ENCODE assay signal across 1 cellular context in genomic region chr11:58505849-58506248, GRCh38.
TF ChIP-seq lines count a peak whose summit lies in the region.

No MANE protein-coding gene starts in this region.

TF ChIP-seq in IMR-90, 13 proteins besides CTCF, POLR2A, EP300 and RAD21:
- TF ChIP-seq BHLHE40 (IDR thresholded peaks at IDR 0.05; ENCODE audit: low read depth, low read length) (no peak), RCOR1 (IDR thresholded peaks at IDR 0.05; ENCODE audit: insufficient replicate concordance, low read length) (no peak), CHD1 (IDR thresholded peaks at IDR 0.05; ENCODE audit: low read depth, low read length) (no peak), FOS (IDR thresholded peaks at IDR 0.05; ENCODE audit: low read depth, low read length) (no peak), RFX5 (IDR thresholded peaks at IDR 0.05; ENCODE audit: low read depth, low read length) (no peak), USF2 (IDR thresholded peaks at IDR 0.05; ENCODE audit: low read depth, low read length) (no peak), SMC3 (IDR thresholded peaks at IDR 0.05; ENCODE audit: low read depth, low read length) (no peak), ELK1 (IDR thresholded peaks at IDR 0.05; ENCODE audit: borderline replicate concordance, low read depth, low read length) (no peak), MAZ (IDR thresholded peaks at IDR 0.05; ENCODE audit: borderline replicate concordance, low read depth, low read length) (no peak), MAFK (IDR thresholded peaks at IDR 0.05; ENCODE audit: low read depth, low read length) (no peak), CEBPB (IDR thresholded peaks at IDR 0.05; ENCODE audit: low read depth, low read length) (no peak), NFE2L2 (IDR thresholded peaks at IDR 0.05; ENCODE audit: low read depth, low read length) (no peak), MXI1 (IDR thresholded peaks at IDR 0.05; ENCODE audit: borderline replicate concordance, low read depth, low read length) (no peak)
